ENCODE assay signal across 10 cellular contexts in the genomic region with DNA sequence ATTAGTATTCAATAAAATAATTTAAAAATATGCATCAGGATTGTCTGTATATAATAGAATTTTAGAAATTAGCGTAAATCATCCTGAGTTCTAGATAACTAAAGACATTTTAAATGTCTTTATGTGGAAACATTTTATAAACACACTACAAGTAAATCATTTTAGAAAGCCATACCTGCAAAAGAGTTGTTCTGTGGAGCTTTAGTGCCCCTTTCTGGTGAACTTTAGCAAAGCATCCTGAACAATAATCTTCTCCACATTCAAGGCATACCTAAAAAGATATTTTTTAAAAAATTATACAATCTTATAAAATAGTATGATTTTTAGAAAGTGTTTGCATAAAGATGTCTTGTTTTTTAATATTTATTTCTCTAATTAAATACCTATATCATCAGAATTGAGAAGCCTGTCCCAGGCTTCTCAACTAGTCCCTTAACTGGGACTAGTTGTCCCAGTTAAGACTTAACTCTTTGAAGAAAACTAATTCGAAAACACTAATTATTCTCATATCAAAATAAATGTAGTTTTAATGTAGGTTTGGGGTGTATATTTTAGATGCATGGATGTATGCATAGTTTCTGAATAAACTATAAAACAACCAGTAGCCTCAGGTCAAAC. TPM values are rescaled to one million over a fixed set of nuclear protein-coding genes. Genes with fewer than 3 reads are reported as not detected.
DNase-seq lines count a peak whose midpoint lies in the region; ATAC-seq and TF ChIP-seq lines count a peak whose summit lies in the region.
"Had no signal": no experiment of that assay in that cellular context is flagged by ENCODE, and none has a peak within 500 bp of the region (broad histone marks: within the 10 kb centered on the region; RNA-seq: fewer than 3 reads in every experiment).

No MANE protein-coding gene starts in this region.

- H3K27me3 Mint-ChIP-seq in chondrocyte (ENCODE audit: low read depth): peaks cover 14% of the 10 kb centered on the region

- DNase-seq in NCI-H748 (lab: John Stamatoyannopoulos, UW; ENCODE audit: unreplicated experiment): peak; percentile 17
- no peak for DNase-seq in NCI-H748 treated with DMSO at 0.1 percent for 48 hours (lab: John Stamatoyannopoulos, UW)
- peak; percentile 4 for DNase-seq in NCI-H345 (lab: John Stamatoyannopoulos, UW)
- DNase-seq in chondrocyte (ENCODE audit: low spot score): no peak
- DNase-seq in retinal pigment epithelial cell (ENCODE audit: low read depth): no peak
- DNase-seq in T-helper 1 cell: no peak
- DNase-seq in dermis blood vessel endothelial cell: no peak

- H3K4me3 ChIP-seq in retinal pigment epithelial cell (ENCODE audit: low read length): no peak overlapping the region
- H3K4me3 ChIP-seq: skin epidermis had no signal

- H3K9me3 Mint-ChIP-seq in chondrocyte (ENCODE audit: low read depth): no peaks in the 10 kb centered on the region

- H3K4me1 Mint-ChIP-seq in chondrocyte (ENCODE audit: low read depth): no peaks in the 10 kb centered on the region

- no peak overlapping the region for H3K4me3 Mint-ChIP-seq in chondrocyte (ENCODE audit: unreplicated experiment)

- TF ChIP-seq CTCF in chondrocyte (IDR thresholded peaks at IDR 0.05) (peak; percentile 79), retinal pigment epithelial cell (conservative IDR thresholded peaks at IDR 0.05; ENCODE audit: low read depth, low read length) (peak; percentile 74)

- no peaks in the 10 kb centered on the region for H3K36me3 Mint-ChIP-seq in chondrocyte (ENCODE audit: low read depth)

- no peak for ATAC-seq in GM19455 (IDR thresholded peaks at IDR 0.05; ENCODE audit: unreplicated experiment)

- H3K27ac Mint-ChIP-seq in chondrocyte (ENCODE audit: unreplicated experiment): no peak overlapping the region

RNA-seq across cellular contexts. Expression of a gene that starts 29.7 kb away (rescaled TPM):
- total RNA-seq in chondrocyte (not detected in 3 replicates), dermis blood vessel endothelial cell (0.05 TPM in 1 of 2 replicates, not detected in the other)
- total RNA-seq: Daoy had no signal

Comparison
In these comparisons a context has a peak if more than half of its experiments do, and no peak if none do; other contexts are left out.
1. DNase-seq: peak in NCI-H748 (single experiment) and NCI-H345 (single experiment); none in NCI-H748 treated with DMSO at 0.1 percent for 48 hours (single experiment), chondrocyte (single experiment), retinal pigment epithelial cell (single experiment), T-helper 1 cell (0 of 5) and dermis blood vessel endothelial cell (single experiment).